28 cellular contexts compared by ENCODE assay signal in the genomic region with DNA sequence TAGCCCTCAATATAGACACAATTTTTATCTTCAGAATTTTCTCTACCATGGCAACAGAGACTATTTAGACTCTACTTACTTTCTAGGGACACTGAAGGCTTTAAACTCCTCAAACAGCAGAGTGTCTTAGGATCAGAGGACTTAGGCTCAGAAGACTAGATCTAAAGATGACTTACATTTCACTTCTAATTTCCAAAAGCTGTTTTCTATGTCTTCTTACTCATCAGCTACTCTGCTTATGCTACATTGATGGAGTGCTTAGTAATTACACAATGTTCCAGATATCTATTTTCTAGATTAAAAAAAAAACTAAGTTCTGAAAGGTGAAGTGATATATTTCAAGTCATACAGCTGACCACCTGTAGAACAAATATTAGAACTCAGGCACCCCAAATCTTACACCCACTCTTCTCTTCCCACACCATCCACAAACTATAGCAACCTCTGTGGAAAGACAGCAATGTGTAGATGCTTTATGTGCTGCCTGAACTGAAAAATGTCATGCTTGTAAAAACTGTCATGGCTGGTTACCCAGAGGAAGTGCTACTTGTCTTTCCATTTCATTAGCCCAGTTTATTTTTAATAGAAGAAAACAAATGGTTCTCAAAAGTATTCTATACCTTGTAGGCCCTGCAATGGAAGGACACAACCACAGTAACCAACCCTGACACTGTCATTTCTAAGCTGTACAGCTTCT.
"Had no signal": no experiment of that assay in that cellular context is flagged by ENCODE, and none has a peak within 500 bp of the region (broad histone marks: within the 10 kb centered on the region; RNA-seq: fewer than 3 reads in every experiment).

No MANE protein-coding gene starts in this region.

- H3K9me3 ChIP-seq: adrenal gland, ascending aorta, breast epithelium, colonic mucosa, esophagus squamous epithelium had no signal

- H3K4me3 ChIP-seq: adrenal gland, ascending aorta, breast epithelium, cardiac muscle cell, colonic mucosa, esophagus squamous epithelium had no signal

- H3K27me3 ChIP-seq: adrenal gland, ascending aorta, breast epithelium, cardiac muscle cell, colonic mucosa, esophagus squamous epithelium had no signal

- H3K4me1 ChIP-seq: adrenal gland, ascending aorta, breast epithelium, colonic mucosa, esophagus squamous epithelium had no signal

- H3K27ac ChIP-seq: adrenal gland, ascending aorta, breast epithelium, cardiac muscle cell, colonic mucosa, epithelial cell of prostate, esophagus squamous epithelium, WERI-Rb-1 had no signal

- ATAC-seq: activated CD4-positive, CD25-positive, alpha-beta regulatory T cell treated with anti-CD3 and anti-CD28 coated beads, Interleukin-2, amount 50 U/mL, for 24 hours; activated CD8-positive, alpha-beta T cell treated with anti-CD3 and anti-CD28 coated beads for 36 hours; activated naive CD8-positive, alpha-beta T cell treated with anti-CD3 and anti-CD28 coated beads, Interleukin-2, amount 50 U/mL, for 24 hours; activated T-cell treated with anti-CD3 and anti-CD28 coated beads, Interleukin-2, amount 50 U/mL, for 4 hours; activated T-helper 17 cell treated with anti-CD3 and anti-CD28 coated beads, Interleukin-2, amount 50 U/mL, for 72 hours; T-helper 17 cell had no signal

- H3K36me3 ChIP-seq: adrenal gland, ascending aorta, breast epithelium, cardiac muscle cell, colonic mucosa, esophagus squamous epithelium, WERI-Rb-1 had no signal

- DNase-seq: activated B cell treated with CpG ODN at 0.5 μM for 24 hours; activated CD4-positive, alpha-beta T cell treated with anti-CD3 and anti-CD28 coated beads for 48 hours; activated CD4-positive, alpha-beta T cell treated with anti-CD3 and anti-CD28 coated beads, Interleukin-2, amount 50 U/mL, for 1 hour; activated CD4-positive, alpha-beta T cell treated with anti-CD3 and anti-CD28 coated beads, Interleukin-2, amount 50 U/mL, for 48 hours; activated CD8-positive, alpha-beta memory T cell treated with anti-CD3 and anti-CD28 coated beads for 24 hours; activated CD8-positive, alpha-beta T cell treated with anti-CD3 and anti-CD28 coated beads for 36 hours; activated effector memory CD4-positive, alpha-beta T cell treated with Interleukin-2 at 50 U/mL for 16 hours; activated naive CD4-positive, alpha-beta T cell treated with anti-CD3 and anti-CD28 coated beads for 36 hours; activated naive CD8-positive, alpha-beta T cell treated with anti-CD3 and anti-CD28 coated beads for 36 hours; activated naive CD8-positive, alpha-beta T cell treated with anti-CD3 and anti-CD28 coated beads, Interleukin-2, amount 50 U/mL, for 24 hours; activated T-cell treated with anti-CD3 and anti-CD28 coated beads, Interleukin-2, amount 50 U/mL, for 4 hours; adrenal gland; central memory CD4-positive, alpha-beta T cell; cerebellar nuclear complex; colonic mucosa; effector CD8-positive, alpha-beta T cell; esophagus squamous epithelium; foreskin fibroblast; head of caudate nucleus; T-helper 17 cell; T1000; WERI-Rb-1 had no signal
